In the genomic region with DNA sequence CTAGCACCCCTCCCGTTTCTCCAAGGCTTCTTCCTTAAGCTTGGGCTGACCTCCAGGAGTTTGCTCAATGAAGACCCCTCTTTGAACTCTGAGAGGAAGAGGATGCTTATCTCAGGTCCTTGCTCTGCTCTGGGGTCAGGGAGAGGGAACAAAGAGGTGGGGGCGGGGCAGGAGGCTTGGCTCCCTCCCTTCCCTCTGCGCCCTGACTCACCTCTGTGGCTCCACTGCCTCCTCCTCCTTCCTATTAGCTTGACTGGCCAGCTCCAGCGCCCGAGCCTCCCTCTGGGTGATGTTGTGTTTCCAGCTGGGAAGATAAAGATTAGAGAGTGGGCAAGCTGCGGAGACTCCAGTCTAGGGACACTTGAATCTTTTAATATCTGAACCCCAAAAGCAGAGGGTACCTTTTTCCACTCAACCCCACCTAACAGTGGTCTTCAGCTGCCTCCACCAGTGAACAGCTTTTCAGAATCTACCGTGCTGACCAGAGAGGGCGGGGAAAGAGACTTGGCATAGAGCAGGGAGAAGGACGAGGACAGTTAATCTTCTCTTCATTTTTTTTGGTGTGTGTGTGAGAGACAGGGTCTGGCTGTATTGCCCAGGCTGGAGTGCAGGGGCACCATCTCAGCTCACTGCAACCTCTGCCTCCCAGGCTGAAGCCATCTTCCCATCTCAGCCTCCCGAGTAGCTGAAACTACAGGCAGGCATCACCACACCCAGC, we compare ENCODE assay signal across 1 cellular context.
TF ChIP-seq lines count a peak whose summit lies in the region.

No MANE protein-coding gene starts in this region.

TF ChIP-seq in HepG2, 621 proteins besides CTCF, POLR2A, EP300 and RAD21 (continues in another document):
- TF ChIP-seq CBFB (CRISPR knock-in tag; IDR thresholded peaks at IDR 0.05) (no peak), MEF2D (CRISPR knock-in tag; IDR thresholded peaks at IDR 0.05) (0 out of 2 replicates have a peak, but pooled peaks have one; percentile 18), HOXA3 (CRISPR knock-in tag; IDR thresholded peaks at IDR 0.05) (peak; percentile 43; the same call in 1 of the 2 replicates), ZBTB33 (CRISPR knock-in tag; IDR thresholded peaks at IDR 0.05) (0 out of 2 replicates have a peak, but pooled peaks have one; percentile 1), HDAC2 (CRISPR knock-in tag; IDR thresholded peaks at IDR 0.05) (peak; percentile 28; the same call in 1 of the 2 replicates), REPIN1 (CRISPR knock-in tag; IDR thresholded peaks at IDR 0.05; ENCODE audit: borderline replicate concordance, low read depth) (no peak), ZNF513 (CRISPR knock-in tag; conservative IDR thresholded peaks at IDR 0.05) (no peak), MATR3 (CRISPR knock-in tag; IDR thresholded peaks at IDR 0.05) (no peak), NFKBIZ (CRISPR knock-in tag; IDR thresholded peaks at IDR 0.05) (0 out of 2 replicates have a peak, but pooled peaks have one; percentile 20), SPEN (CRISPR knock-in tag; IDR thresholded peaks at IDR 0.05; ENCODE audit: low read depth) (peak; percentile 61; the same call in 1 of the 2 replicates), SOX13 (IDR thresholded peaks at IDR 0.05) (0 out of 2 replicates have a peak, but pooled peaks have one; percentile 11), SOX13 (CRISPR knock-in tag; conservative IDR thresholded peaks at IDR 0.05 in 1 of 2, IDR thresholded peaks at IDR 0.05 in 1 of 2) (peak in 1 of 2 experiments; percentile 78; a peak in 2 of 4 replicates), PPARG (CRISPR knock-in tag; conservative IDR thresholded peaks at IDR 0.05) (peak; percentile 27; the same call in 1 of the 2 replicates), YEATS2 (CRISPR knock-in tag; IDR thresholded peaks at IDR 0.05; ENCODE audit: borderline replicate concordance) (no peak), RBFOX2 (IDR thresholded peaks at IDR 0.05; ENCODE audit: low read depth, low read length) (no peak), ZNF614 (CRISPR knock-in tag; IDR thresholded peaks at IDR 0.05; ENCODE audit: borderline replicate concordance) (peak; percentile 31; the same call in 1 of the 2 replicates), ZSCAN25 (CRISPR knock-in tag; IDR thresholded peaks at IDR 0.05) (peak; percentile 75), RCOR2 (CRISPR knock-in tag; IDR thresholded peaks at IDR 0.05) (peak; percentile 42; the same call in 1 of the 2 replicates), ERF (CRISPR knock-in tag; IDR thresholded peaks at IDR 0.05) (peak; percentile 39; the same call in 1 of the 2 replicates), GABPB1 (CRISPR knock-in tag; IDR thresholded peaks at IDR 0.05) (0 out of 2 replicates have a peak, but pooled peaks have one; percentile 20), ZNF660 (CRISPR knock-in tag; IDR thresholded peaks at IDR 0.05; ENCODE audit: borderline replicate concordance, low read depth) (no peak), ZNF646 (CRISPR knock-in tag; IDR thresholded peaks at IDR 0.05) (0 out of 2 replicates have a peak, but pooled peaks have one; percentile 33), SALL2 (CRISPR knock-in tag; IDR thresholded peaks at IDR 0.05) (peak; percentile 31; the same call in 1 of the 2 replicates), GATAD2A (CRISPR knock-in tag; IDR thresholded peaks at IDR 0.05) (peak; percentile 61; the same call in 1 of the 2 replicates), SP4 (CRISPR knock-in tag; IDR thresholded peaks at IDR 0.05) (peak; percentile 47; the same call in 1 of the 2 replicates), ZNF720 (CRISPR knock-in tag; IDR thresholded peaks at IDR 0.05) (peak; percentile 14; the same call in 1 of the 2 replicates), SP5 (CRISPR knock-in tag; IDR thresholded peaks at IDR 0.05; ENCODE audit: borderline replicate concordance, low read depth) (peak; percentile 86), ZNF383 (CRISPR knock-in tag; IDR thresholded peaks at IDR 0.05; ENCODE audit: borderline replicate concordance) (no peak)
- TF ChIP-seq, protein P1, sequence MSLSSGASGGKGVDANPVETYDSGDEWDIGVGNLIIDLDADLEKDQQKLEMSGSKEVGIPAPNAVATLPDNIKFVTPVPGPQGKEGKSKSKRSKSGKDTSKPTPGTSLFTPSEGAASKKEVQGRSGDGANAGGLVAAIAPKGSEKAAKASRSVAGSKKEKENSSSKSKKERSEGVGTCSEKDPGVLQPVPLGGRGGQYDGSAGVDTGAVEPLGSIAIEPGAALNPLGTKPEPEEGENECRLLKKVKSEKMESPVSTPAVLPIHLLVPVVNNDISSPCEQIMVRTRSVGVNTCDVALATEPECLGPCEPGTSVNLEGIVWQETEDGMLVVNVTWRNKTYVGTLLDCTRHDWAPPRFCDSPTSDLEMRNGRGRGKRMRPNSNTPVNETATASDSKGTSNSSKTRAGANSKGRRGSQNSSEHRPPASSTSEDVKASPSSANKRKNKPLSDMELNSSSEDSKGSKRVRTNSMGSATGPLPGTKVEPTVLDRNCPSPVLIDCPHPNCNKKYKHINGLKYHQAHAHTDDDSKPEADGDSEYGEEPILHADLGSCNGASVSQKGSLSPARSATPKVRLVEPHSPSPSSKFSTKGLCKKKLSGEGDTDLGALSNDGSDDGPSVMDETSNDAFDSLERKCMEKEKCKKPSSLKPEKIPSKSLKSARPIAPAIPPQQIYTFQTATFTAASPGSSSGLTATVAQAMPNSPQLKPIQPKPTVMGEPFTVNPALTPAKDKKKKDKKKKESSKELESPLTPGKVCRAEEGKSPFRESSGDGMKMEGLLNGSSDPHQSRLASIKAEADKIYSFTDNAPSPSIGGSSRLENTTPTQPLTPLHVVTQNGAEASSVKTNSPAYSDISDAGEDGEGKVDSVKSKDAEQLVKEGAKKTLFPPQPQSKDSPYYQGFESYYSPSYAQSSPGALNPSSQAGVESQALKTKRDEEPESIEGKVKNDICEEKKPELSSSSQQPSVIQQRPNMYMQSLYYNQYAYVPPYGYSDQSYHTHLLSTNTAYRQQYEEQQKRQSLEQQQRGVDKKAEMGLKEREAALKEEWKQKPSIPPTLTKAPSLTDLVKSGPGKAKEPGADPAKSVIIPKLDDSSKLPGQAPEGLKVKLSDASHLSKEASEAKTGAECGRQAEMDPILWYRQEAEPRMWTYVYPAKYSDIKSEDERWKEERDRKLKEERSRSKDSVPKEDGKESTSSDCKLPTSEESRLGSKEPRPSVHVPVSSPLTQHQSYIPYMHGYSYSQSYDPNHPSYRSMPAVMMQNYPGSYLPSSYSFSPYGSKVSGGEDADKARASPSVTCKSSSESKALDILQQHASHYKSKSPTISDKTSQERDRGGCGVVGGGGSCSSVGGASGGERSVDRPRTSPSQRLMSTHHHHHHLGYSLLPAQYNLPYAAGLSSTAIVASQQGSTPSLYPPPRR (CRISPR knock-in tag; IDR thresholded peaks at IDR 0.05; ENCODE audit: borderline replicate concordance): peak; percentile 34; the same call in 1 of the 2 replicates
- TF ChIP-seq, protein P2, sequence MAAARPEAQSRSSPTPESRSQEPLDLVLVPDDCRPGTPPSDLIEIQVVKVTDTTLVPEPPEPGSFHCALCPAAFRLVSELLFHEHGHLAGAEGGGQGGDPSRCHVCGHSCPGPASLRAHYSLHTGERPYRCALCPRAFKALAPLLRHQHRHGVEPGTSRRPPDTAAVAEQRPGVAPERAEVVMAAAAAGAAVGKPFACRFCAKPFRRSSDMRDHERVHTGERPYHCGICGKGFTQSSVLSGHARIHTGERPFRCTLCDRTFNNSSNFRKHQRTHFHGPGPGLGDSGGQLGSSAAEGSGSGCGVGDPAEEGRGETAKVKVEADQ (CRISPR knock-in tag; IDR thresholded peaks at IDR 0.05; ENCODE audit: borderline replicate concordance): no peak
- TF ChIP-seq, protein P3, sequence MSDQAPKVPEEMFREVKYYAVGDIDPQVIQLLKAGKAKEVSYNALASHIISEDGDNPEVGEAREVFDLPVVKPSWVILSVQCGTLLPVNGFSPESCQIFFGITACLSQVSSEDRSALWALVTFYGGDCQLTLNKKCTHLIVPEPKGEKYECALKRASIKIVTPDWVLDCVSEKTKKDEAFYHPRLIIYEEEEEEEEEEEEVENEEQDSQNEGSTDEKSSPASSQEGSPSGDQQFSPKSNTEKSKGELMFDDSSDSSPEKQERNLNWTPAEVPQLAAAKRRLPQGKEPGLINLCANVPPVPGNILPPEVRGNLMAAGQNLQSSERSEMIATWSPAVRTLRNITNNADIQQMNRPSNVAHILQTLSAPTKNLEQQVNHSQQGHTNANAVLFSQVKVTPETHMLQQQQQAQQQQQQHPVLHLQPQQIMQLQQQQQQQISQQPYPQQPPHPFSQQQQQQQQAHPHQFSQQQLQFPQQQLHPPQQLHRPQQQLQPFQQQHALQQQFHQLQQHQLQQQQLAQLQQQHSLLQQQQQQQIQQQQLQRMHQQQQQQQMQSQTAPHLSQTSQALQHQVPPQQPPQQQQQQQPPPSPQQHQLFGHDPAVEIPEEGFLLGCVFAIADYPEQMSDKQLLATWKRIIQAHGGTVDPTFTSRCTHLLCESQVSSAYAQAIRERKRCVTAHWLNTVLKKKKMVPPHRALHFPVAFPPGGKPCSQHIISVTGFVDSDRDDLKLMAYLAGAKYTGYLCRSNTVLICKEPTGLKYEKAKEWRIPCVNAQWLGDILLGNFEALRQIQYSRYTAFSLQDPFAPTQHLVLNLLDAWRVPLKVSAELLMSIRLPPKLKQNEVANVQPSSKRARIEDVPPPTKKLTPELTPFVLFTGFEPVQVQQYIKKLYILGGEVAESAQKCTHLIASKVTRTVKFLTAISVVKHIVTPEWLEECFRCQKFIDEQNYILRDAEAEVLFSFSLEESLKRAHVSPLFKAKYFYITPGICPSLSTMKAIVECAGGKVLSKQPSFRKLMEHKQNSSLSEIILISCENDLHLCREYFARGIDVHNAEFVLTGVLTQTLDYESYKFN (CRISPR knock-in tag; conservative IDR thresholded peaks at IDR 0.05): peak; percentile 44
